Comparison of ENCODE assay signal across 1 cellular context in the genomic region with DNA sequence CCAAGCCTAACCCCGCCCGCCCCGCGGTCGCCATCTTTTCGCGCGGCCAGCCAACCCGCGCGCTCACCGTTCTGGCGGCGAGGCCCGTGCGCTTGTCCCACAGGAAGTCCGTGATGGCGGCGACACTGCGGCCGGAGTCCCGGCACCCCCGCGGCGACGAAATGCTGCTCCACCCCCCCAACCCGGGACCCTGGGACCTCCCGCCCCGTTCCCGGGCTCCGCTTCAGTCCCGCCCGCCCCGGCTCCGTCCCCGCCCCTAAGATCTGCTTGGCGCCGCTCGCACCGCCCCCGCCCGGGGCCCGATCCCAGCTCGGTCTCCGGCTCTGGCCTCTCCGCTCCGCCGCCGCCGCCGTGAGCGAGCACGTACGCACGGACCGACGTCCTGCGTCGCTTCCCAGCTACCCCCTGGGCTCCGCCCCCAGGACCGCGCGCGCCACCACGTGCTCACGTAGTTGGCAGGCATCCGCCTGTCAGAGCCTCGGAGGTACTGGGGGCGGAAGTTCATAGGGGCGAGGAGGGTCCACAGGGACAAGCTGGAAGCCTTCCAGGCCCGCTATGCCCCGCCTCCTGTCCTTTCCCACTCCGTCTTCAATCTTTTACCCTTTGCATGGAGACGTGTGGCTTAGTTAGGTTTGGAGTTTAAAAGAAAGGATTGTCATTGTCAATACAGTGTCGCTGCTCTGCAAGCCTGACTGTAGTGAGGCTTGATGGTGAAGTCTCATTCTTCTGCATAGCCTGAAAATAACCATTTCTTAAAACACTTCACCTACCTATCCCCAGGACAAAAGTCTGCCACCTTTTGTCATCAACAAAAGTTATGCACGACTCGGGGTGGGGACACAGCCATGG.
A peak's percentile ranks its signal among the peaks of the same experiment; 100 is the strongest.
TF ChIP-seq lines count a peak whose summit lies in the region.

A gene (minus strand): TSS at position 371 of the 849 bp plus-strand sequence. CDS start 2,527 bp downstream, outside the sequence.

TF ChIP-seq in GM12878, 131 proteins besides CTCF, POLR2A, EP300 and RAD21 (continued from another document and continues in another):
- TF ChIP-seq, protein P1, sequence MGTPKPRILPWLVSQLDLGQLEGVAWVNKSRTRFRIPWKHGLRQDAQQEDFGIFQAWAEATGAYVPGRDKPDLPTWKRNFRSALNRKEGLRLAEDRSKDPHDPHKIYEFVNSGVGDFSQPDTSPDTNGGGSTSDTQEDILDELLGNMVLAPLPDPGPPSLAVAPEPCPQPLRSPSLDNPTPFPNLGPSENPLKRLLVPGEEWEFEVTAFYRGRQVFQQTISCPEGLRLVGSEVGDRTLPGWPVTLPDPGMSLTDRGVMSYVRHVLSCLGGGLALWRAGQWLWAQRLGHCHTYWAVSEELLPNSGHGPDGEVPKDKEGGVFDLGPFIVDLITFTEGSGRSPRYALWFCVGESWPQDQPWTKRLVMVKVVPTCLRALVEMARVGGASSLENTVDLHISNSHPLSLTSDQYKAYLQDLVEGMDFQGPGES (IDR thresholded peaks at IDR 0.05): no peak
- TF ChIP-seq SMAD1 (IDR thresholded peaks at IDR 0.05; ENCODE audit: low read depth, partially characterized antibody) (peak; percentile 50), BRCA1 (IDR thresholded peaks at IDR 0.05; ENCODE audit: low read depth, low read length) (no peak), ZSCAN29 (IDR thresholded peaks at IDR 0.05) (no peak), NR2F1 (conservative IDR thresholded peaks at IDR 0.05) (no peak), SMC3 (IDR thresholded peaks at IDR 0.05; ENCODE audit: borderline replicate concordance, low read length) (no peak), SREBF2 (IDR thresholded peaks at IDR 0.05; ENCODE audit: low read length) (no peak), CHD4 (IDR thresholded peaks at IDR 0.05) (no peak), YBX1 (IDR thresholded peaks at IDR 0.05) (no peak), IRF4 (IDR thresholded peaks at IDR 0.05; ENCODE audit: low read depth, low read length) (no peak), HDAC2 (IDR thresholded peaks at IDR 0.05) (no peak), SUPT20H (IDR thresholded peaks at IDR 0.05; ENCODE audit: borderline replicate concordance, control insufficient read depth, low read depth, low read length) (no peak), TCF7 (IDR thresholded peaks at IDR 0.05; ENCODE audit: borderline replicate concordance) (no peak), ESRRA (IDR thresholded peaks at IDR 0.05; ENCODE audit: low read length) (no peak), NFIC (IDR thresholded peaks at IDR 0.05; ENCODE audit: low read depth, low read length) (no peak), ZNF207 (IDR thresholded peaks at IDR 0.05; ENCODE audit: borderline replicate concordance) (no peak), TBL1XR1 (IDR thresholded peaks at IDR 0.05; ENCODE audit: low read depth, low read length) (0 out of 2 replicates have a peak, but pooled peaks have one; percentile 18), FOXK2 (IDR thresholded peaks at IDR 0.05) (no peak), SUZ12 (IDR thresholded peaks at IDR 0.05; ENCODE audit: unreplicated experiment) (no peak), ZZZ3 (IDR thresholded peaks at IDR 0.05; ENCODE audit: control insufficient read depth, insufficient read length, low read depth) (no peak), ZNF384 (IDR thresholded peaks at IDR 0.05; ENCODE audit: borderline replicate concordance, low read depth, low read length) (peak; percentile 14; the same call in 1 of the 2 replicates), MEF2A (IDR thresholded peaks at IDR 0.05; ENCODE audit: insufficient read depth, low read depth, low read length) (no peak)
- TF ChIP-seq, protein P2, sequence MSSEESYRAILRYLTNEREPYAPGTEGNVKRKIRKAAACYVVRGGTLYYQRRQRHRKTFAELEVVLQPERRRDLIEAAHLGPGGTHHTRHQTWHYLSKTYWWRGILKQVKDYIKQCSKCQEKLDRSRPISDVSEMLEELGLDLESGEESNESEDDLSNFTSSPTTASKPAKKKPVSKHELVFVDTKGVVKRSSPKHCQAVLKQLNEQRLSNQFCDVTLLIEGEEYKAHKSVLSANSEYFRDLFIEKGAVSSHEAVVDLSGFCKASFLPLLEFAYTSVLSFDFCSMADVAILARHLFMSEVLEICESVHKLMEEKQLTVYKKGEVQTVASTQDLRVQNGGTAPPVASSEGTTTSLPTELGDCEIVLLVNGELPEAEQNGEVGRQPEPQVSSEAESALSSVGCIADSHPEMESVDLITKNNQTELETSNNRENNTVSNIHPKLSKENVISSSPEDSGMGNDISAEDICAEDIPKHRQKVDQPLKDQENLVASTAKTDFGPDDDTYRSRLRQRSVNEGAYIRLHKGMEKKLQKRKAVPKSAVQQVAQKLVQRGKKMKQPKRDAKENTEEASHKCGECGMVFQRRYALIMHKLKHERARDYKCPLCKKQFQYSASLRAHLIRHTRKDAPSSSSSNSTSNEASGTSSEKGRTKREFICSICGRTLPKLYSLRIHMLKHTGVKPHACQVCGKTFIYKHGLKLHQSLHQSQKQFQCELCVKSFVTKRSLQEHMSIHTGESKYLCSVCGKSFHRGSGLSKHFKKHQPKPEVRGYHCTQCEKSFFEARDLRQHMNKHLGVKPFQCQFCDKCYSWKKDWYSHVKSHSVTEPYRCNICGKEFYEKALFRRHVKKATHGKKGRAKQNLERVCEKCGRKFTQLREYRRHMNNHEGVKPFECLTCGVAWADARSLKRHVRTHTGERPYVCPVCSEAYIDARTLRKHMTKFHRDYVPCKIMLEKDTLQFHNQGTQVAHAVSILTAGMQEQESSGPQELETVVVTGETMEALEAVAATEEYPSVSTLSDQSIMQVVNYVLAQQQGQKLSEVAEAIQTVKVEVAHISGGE (CRISPR knock-in tag; IDR thresholded peaks at IDR 0.05): no peak
- TF ChIP-seq, protein P3, sequence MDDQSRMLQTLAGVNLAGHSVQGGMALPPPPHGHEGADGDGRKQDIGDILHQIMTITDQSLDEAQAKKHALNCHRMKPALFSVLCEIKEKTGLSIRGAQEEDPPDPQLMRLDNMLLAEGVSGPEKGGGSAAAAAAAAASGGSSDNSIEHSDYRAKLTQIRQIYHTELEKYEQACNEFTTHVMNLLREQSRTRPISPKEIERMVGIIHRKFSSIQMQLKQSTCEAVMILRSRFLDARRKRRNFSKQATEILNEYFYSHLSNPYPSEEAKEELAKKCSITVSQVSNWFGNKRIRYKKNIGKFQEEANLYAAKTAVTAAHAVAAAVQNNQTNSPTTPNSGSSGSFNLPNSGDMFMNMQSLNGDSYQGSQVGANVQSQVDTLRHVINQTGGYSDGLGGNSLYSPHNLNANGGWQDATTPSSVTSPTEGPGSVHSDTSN (IDR thresholded peaks at IDR 0.05; ENCODE audit: insufficient replicate concordance, low read depth, low read length): peak; percentile 57
- TF ChIP-seq, protein P4, sequence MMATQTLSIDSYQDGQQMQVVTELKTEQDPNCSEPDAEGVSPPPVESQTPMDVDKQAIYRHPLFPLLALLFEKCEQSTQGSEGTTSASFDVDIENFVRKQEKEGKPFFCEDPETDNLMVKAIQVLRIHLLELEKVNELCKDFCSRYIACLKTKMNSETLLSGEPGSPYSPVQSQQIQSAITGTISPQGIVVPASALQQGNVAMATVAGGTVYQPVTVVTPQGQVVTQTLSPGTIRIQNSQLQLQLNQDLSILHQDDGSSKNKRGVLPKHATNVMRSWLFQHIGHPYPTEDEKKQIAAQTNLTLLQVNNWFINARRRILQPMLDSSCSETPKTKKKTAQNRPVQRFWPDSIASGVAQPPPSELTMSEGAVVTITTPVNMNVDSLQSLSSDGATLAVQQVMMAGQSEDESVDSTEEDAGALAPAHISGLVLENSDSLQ (IDR thresholded peaks at IDR 0.05): peak; percentile 88
- TF ChIP-seq, protein P5, sequence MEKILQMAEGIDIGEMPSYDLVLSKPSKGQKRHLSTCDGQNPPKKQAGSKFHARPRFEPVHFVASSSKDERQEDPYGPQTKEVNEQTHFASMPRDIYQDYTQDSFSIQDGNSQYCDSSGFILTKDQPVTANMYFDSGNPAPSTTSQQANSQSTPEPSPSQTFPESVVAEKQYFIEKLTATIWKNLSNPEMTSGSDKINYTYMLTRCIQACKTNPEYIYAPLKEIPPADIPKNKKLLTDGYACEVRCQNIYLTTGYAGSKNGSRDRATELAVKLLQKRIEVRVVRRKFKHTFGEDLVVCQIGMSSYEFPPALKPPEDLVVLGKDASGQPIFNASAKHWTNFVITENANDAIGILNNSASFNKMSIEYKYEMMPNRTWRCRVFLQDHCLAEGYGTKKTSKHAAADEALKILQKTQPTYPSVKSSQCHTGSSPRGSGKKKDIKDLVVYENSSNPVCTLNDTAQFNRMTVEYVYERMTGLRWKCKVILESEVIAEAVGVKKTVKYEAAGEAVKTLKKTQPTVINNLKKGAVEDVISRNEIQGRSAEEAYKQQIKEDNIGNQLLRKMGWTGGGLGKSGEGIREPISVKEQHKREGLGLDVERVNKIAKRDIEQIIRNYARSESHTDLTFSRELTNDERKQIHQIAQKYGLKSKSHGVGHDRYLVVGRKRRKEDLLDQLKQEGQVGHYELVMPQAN (conservative IDR thresholded peaks at IDR 0.05): peak; percentile 74
- TF ChIP-seq, protein P6, sequence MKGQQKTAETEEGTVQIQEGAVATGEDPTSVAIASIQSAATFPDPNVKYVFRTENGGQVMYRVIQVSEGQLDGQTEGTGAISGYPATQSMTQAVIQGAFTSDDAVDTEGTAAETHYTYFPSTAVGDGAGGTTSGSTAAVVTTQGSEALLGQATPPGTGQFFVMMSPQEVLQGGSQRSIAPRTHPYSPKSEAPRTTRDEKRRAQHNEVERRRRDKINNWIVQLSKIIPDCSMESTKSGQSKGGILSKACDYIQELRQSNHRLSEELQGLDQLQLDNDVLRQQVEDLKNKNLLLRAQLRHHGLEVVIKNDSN (IDR thresholded peaks at IDR 0.05; ENCODE audit: borderline replicate concordance, extremely low read length, insufficient read depth, low read depth, low read length): peak; percentile 91
- TF ChIP-seq, protein P7, sequence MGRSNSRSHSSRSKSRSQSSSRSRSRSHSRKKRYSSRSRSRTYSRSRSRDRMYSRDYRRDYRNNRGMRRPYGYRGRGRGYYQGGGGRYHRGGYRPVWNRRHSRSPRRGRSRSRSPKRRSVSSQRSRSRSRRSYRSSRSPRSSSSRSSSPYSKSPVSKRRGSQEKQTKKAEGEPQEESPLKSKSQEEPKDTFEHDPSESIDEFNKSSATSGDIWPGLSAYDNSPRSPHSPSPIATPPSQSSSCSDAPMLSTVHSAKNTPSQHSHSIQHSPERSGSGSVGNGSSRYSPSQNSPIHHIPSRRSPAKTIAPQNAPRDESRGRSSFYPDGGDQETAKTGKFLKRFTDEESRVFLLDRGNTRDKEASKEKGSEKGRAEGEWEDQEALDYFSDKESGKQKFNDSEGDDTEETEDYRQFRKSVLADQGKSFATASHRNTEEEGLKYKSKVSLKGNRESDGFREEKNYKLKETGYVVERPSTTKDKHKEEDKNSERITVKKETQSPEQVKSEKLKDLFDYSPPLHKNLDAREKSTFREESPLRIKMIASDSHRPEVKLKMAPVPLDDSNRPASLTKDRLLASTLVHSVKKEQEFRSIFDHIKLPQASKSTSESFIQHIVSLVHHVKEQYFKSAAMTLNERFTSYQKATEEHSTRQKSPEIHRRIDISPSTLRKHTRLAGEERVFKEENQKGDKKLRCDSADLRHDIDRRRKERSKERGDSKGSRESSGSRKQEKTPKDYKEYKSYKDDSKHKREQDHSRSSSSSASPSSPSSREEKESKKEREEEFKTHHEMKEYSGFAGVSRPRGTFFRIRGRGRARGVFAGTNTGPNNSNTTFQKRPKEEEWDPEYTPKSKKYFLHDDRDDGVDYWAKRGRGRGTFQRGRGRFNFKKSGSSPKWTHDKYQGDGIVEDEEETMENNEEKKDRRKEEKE (IDR thresholded peaks at IDR 0.05): no peak
- TF ChIP-seq, protein P8, sequence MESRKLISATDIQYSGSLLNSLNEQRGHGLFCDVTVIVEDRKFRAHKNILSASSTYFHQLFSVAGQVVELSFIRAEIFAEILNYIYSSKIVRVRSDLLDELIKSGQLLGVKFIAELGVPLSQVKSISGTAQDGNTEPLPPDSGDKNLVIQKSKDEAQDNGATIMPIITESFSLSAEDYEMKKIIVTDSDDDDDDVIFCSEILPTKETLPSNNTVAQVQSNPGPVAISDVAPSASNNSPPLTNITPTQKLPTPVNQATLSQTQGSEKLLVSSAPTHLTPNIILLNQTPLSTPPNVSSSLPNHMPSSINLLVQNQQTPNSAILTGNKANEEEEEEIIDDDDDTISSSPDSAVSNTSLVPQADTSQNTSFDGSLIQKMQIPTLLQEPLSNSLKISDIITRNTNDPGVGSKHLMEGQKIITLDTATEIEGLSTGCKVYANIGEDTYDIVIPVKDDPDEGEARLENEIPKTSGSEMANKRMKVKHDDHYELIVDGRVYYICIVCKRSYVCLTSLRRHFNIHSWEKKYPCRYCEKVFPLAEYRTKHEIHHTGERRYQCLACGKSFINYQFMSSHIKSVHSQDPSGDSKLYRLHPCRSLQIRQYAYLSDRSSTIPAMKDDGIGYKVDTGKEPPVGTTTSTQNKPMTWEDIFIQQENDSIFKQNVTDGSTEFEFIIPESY (IDR thresholded peaks at IDR 0.05): no peak
- TF ChIP-seq, protein P9, sequence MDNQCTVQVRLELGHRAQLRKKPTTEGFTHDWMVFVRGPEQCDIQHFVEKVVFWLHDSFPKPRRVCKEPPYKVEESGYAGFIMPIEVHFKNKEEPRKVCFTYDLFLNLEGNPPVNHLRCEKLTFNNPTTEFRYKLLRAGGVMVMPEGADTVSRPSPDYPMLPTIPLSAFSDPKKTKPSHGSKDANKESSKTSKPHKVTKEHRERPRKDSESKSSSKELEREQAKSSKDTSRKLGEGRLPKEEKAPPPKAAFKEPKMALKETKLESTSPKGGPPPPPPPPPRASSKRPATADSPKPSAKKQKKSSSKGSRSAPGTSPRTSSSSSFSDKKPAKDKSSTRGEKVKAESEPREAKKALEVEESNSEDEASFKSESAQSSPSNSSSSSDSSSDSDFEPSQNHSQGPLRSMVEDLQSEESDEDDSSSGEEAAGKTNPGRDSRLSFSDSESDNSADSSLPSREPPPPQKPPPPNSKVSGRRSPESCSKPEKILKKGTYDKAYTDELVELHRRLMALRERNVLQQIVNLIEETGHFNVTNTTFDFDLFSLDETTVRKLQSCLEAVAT (IDR thresholded peaks at IDR 0.05): no peak
- TF ChIP-seq, protein P10, sequence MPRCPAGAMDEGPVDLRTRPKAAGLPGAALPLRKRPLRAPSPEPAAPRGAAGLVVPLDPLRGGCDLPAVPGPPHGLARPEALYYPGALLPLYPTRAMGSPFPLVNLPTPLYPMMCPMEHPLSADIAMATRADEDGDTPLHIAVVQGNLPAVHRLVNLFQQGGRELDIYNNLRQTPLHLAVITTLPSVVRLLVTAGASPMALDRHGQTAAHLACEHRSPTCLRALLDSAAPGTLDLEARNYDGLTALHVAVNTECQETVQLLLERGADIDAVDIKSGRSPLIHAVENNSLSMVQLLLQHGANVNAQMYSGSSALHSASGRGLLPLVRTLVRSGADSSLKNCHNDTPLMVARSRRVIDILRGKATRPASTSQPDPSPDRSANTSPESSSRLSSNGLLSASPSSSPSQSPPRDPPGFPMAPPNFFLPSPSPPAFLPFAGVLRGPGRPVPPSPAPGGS (IDR thresholded peaks at IDR 0.05; ENCODE audit: borderline replicate concordance, insufficient read depth, low read depth, low read length, poor library complexity, severe bottlenecking): no peak
- TF ChIP-seq, protein P11, sequence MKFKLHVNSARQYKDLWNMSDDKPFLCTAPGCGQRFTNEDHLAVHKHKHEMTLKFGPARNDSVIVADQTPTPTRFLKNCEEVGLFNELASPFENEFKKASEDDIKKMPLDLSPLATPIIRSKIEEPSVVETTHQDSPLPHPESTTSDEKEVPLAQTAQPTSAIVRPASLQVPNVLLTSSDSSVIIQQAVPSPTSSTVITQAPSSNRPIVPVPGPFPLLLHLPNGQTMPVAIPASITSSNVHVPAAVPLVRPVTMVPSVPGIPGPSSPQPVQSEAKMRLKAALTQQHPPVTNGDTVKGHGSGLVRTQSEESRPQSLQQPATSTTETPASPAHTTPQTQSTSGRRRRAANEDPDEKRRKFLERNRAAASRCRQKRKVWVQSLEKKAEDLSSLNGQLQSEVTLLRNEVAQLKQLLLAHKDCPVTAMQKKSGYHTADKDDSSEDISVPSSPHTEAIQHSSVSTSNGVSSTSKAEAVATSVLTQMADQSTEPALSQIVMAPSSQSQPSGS (IDR thresholded peaks at IDR 0.05; ENCODE audit: low read length): no peak
- TF ChIP-seq, protein P12, sequence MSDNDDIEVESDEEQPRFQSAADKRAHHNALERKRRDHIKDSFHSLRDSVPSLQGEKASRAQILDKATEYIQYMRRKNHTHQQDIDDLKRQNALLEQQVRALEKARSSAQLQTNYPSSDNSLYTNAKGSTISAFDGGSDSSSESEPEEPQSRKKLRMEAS (IDR thresholded peaks at IDR 0.05; ENCODE audit: low read depth, low read length): peak; percentile 96
